In the genomic region with DNA sequence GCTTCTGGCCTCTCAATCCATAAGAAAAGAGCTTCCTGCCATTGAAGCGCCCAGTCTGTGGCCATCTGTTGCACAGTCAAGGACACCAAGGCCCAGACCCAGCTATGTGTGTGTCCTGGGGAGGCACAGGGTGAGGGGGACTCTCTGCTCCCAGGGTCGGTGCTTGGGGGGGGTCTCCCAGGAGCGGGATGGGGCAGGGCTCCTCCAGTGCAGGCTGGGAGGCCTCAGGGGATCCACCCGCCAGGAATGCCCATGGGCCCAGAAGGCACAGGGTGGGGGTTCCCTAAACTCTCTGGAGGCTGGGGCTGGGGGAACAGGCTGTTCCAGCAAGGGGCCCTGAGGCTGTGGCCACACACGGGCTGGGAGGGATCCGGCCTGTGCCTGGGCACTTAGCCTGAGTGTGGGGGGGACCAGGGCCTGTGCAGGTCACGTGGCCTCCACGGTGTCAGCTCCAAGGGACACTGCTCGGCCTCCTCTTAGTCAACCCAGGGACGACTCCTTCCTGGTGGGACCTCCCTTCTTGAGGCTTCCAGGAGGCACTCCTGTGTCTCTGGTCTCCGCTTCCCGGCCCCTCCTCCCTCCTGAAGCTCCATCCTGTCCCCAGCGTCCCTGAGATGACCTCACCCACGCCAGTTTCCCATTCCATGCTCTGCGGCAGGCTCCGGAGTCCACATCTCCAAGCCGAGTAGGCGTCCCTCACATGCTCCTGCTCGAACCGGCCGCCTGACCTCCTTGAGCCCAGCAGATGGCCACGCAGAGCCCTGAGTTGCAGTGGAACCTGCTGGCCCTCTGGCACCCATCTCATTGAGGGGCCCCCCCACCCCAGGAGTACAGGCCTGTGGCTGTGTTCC, we compare ENCODE assay signal across 1 cellular context.
TF ChIP-seq lines count a peak whose summit lies in the region.

No MANE protein-coding gene starts in this region.

TF ChIP-seq in H1, 55 proteins besides CTCF, POLR2A, EP300 and RAD21:
- TF ChIP-seq, protein P1, sequence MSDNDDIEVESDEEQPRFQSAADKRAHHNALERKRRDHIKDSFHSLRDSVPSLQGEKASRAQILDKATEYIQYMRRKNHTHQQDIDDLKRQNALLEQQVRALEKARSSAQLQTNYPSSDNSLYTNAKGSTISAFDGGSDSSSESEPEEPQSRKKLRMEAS (IDR thresholded peaks at IDR 0.05) = peak; percentile 29; the same call in 1 of the 2 replicates
- TF ChIP-seq NANOG (IDR thresholded peaks at IDR 0.05; ENCODE audit: insufficient read depth, low read depth, low read length, poor library complexity, severe bottlenecking) = no peak
